18 cellular contexts compared by ENCODE assay signal in genomic region chr6:152220785-152221184, GRCh38.
A peak's percentile ranks its signal among the peaks of the same experiment; 100 is the strongest.
DNase-seq lines count a peak whose midpoint lies in the region; ATAC-seq, FAIRE-seq and TF ChIP-seq lines count a peak whose summit lies in the region.
"Had no signal": no experiment of that assay in that cellular context is flagged by ENCODE, and none has a peak within 500 bp of the region (broad histone marks: within the 10 kb centered on the region; RNA-seq: fewer than 3 reads in every experiment).

No MANE protein-coding gene starts in this region.

- 50% methylated on average over 4 of the region's 4 CpGs for WGBS in esophagus muscularis mucosa

- H3K36me3 Mint-ChIP-seq in T-helper 2 cell treated with Interferon-gamma antibody and Interleukin-4, amounts not matched to agents 5 μg/mL and 100 μg/mL, for 36 hours (ENCODE audit: low read depth), result peaks cover 69% of the 10 kb centered on the region

- H3K27ac Mint-ChIP-seq in T-helper 2 cell treated with Interferon-gamma antibody and Interleukin-4, amounts not matched to agents 5 μg/mL and 100 μg/mL, for 36 hours, result no peak overlapping the region
- H3K27ac Mint-ChIP-seq: CD4-positive, alpha-beta memory T cell had no signal

- TF ChIP-seq CTCF in bronchial epithelial cell (IDR thresholded peaks at IDR 0.05; ENCODE audit: insufficient read depth, low read length, severe bottlenecking) (no peak), foreskin fibroblast (IDR thresholded peaks at IDR 0.05; ENCODE audit: low read depth, low read length) (no peak), left lung (IDR thresholded peaks at IDR 0.05) (no peak), esophagus muscularis mucosa (IDR thresholded peaks at IDR 0.05) (no peak)

- H3K4me1 Mint-ChIP-seq in T-helper 2 cell treated with Interferon-gamma antibody and Interleukin-4, amounts not matched to agents 5 μg/mL and 100 μg/mL, for 36 hours (ENCODE audit: low read depth), result no peaks in the 10 kb centered on the region

- H3K4me3 Mint-ChIP-seq in T-helper 2 cell treated with Interferon-gamma antibody and Interleukin-4, amounts not matched to agents 5 μg/mL and 100 μg/mL, for 36 hours, result no peak overlapping the region
- H3K4me3 Mint-ChIP-seq: CD4-positive, alpha-beta memory T cell had no signal

- H3K4me1 ChIP-seq in left lung (no peaks in the 10 kb centered on the region), esophagus muscularis mucosa (peaks cover 0 to 8% (median 4%) of the 10 kb centered on the region in 4 donors)
- H3K4me1 ChIP-seq: BE2C had no signal

- peak; percentile 38 for ATAC-seq in left lung
- ATAC-seq in left lobe of liver, result no peak

- H3K9me3 Mint-ChIP-seq in T-helper 2 cell treated with Interferon-gamma antibody and Interleukin-4, amounts not matched to agents 5 μg/mL and 100 μg/mL, for 36 hours, result peaks cover 22% of the 10 kb centered on the region

- FAIRE-seq in bronchial epithelial cell (lab: Jason Lieb, UNC), result peak; percentile 60
- FAIRE-seq: G401.6, RCC 7860 had no signal

- H3K36me3 ChIP-seq in bronchial epithelial cell (ENCODE audit: control insufficient read depth, insufficient read depth, low read length), result peaks cover 2% of the 10 kb centered on the region
- H3K36me3 ChIP-seq in left lung, result peaks cover 8 to 98% of the 10 kb centered on the region in 2 donors
- peaks cover 54 to 95% (median 83%) of the 10 kb centered on the region in 4 donors for H3K36me3 ChIP-seq in esophagus muscularis mucosa

- H3K27me3 Mint-ChIP-seq in T-helper 2 cell treated with Interferon-gamma antibody and Interleukin-4, amounts not matched to agents 5 μg/mL and 100 μg/mL, for 36 hours (ENCODE audit: low read depth), result no peaks in the 10 kb centered on the region
- H3K27me3 Mint-ChIP-seq: CD4-positive, alpha-beta memory T cell had no signal

- H3K9me3 ChIP-seq in left lung (peaks cover 0 to 19% of the 10 kb centered on the region in 2 donors), esophagus muscularis mucosa (peaks cover 0 to 17% (median 15%) of the 10 kb centered on the region in 4 donors)
- H3K9me3 ChIP-seq: BE2C had no signal

- H3K4me3 ChIP-seq in bronchial epithelial cell (ENCODE audit: low read depth, low read length), result no peak overlapping the region
- H3K4me3 ChIP-seq in foreskin fibroblast (ENCODE audit: low read depth in 1 of 2, low read length in 2 of 2), result no peak overlapping the region
- no peak overlapping the region for H3K4me3 ChIP-seq in left lung
- H3K4me3 ChIP-seq in esophagus muscularis mucosa, result no peak overlapping the region
- H3K4me3 ChIP-seq: MG63 had no signal

- intact Hi-C loops in left lung (cut with DNase I), result no loop called here
- intact Hi-C loops in esophagus muscularis mucosa (cut with DNase I), result no loop called here

- in situ Hi-C loops in G401 (cut with HindIII; ENCODE audit: low sequenced_read_pairs), result no loop called here

- H3K27me3 ChIP-seq in bronchial epithelial cell (ENCODE audit: control insufficient read depth, insufficient read depth, low read length) (no peaks in the 10 kb centered on the region), left lung (no peaks in the 10 kb centered on the region), esophagus muscularis mucosa (no peaks in the 10 kb centered on the region)
- H3K27me3 ChIP-seq: BE2C, MG63 had no signal

- TF ChIP-seq POLR2A in esophagus muscularis mucosa (IDR thresholded peaks at IDR 0.05; ENCODE audit: low read depth), result no peak

- DNase-seq in G401 (ENCODE audit: low spot score) (peak; percentile 62), bronchial epithelial cell (ENCODE audit: low read depth) (no peak), foreskin fibroblast (peak; percentile 18 to 76), left lung (no peak), esophagus muscularis mucosa (ENCODE audit: extremely low spot score) (no peak), activated gamma-delta T cell (lab: John Stamatoyannopoulos, UW) (no peak), left lobe of liver (ENCODE audit: low spot score) (no peak)
- no peak for DNase-seq in T-helper 2 cell treated with Interferon-gamma antibody and Interleukin-4, amounts not matched to agents 5 μg/mL and 100 μg/mL, for 36 hours (ENCODE audit: low spot score)
- DNase-seq: BE2C; CD4-positive, alpha-beta memory T cell; DMS79; MG63; NCI-H1105 treated with DMSO at 0.1 percent for 48 hours; NCI-H187; NCI-H446; NCI-H774 had no signal

- H3K27ac ChIP-seq in left lung, result no peak overlapping the region
- peak overlapping the region in 1 of 4 donors; percentile 42 for H3K27ac ChIP-seq in esophagus muscularis mucosa (replicated peaks in 1 of 4)

- TF ChIP-seq EP300 in esophagus muscularis mucosa (IDR thresholded peaks at IDR 0.05), result no peak

Comparison
In these comparisons a context has a peak if more than half of its experiments do, and no peak if none do; other contexts are left out.
1. DNase-seq: peak in G401 (single experiment) and foreskin fibroblast (2 of 2); none in bronchial epithelial cell (single experiment), left lung (0 of 2), esophagus muscularis mucosa (single experiment), activated gamma-delta T cell (single experiment), left lobe of liver (single experiment) and T-helper 2 cell treated with Interferon-gamma antibody and Interleukin-4, amounts not matched to agents 5 μg/mL and 100 μg/mL, for 36 hours (single experiment).